ENCODE assay signal across 8 cellular contexts in genomic region chr20:32357869-32358631, GRCh38. TPM values are rescaled to one million over a fixed set of nuclear protein-coding genes. Genes with fewer than 3 reads are reported as not detected.
DNase-seq lines count a peak whose midpoint lies in the region; ATAC-seq and TF ChIP-seq lines count a peak whose summit lies in the region.

TSS of gene ASXL1 (plus strand) at chr20:32358331. CDS start at chr20:32358776, 445 bp downstream.

- H3K9me3 ChIP-seq in mucosa of stomach (ENCODE audit: control insufficient read depth, low read length) = no peaks in the 10 kb centered on the region

- peak within 1 kb of the TSS; percentile 90 for H3K4me3 Mint-ChIP-seq in activated T-cell treated with anti-CD3 and anti-CD28 coated beads, Interleukin-2, amount 50 U/mL, for 24 hours

- peak within 1 kb of the TSS; percentile 89 for H3K4me3 ChIP-seq in mucosa of stomach (ENCODE audit: low read length)

- H3K36me3 ChIP-seq in mucosa of stomach (ENCODE audit: control insufficient read depth, insufficient read depth, low read length) = no peaks in the 10 kb centered on the region

- DNase-seq in DMS153 treated with DMSO at 0.1 percent for 48 hours (lab: John Stamatoyannopoulos, UW; ENCODE audit: unreplicated experiment) (peak; percentile 91), KBM-7 (peak; percentile 99), erythroblast (lab: John Stamatoyannopoulos, UW) (peak; percentile 93 to 95)
- peak; percentile 96 for DNase-seq in activated T-cell treated with anti-CD3 and anti-CD28 coated beads, Interleukin-2, amount 50 U/mL, for 24 hours
- peak; percentile 85 to 87 for DNase-seq in stimulated activated CD8-positive, alpha-beta memory T cell treated with anti-CD3 and anti-CD28 coated beads, Interleukin-7, amount 100 ng/mL, for 1 hour (ENCODE audit: low read depth in 2 of 2)

- TF ChIP-seq POLR2A in erythroblast (IDR thresholded peaks at IDR 0.05; ENCODE audit: low read length) = peak; percentile 83

- H3K4me1 ChIP-seq in mucosa of stomach (ENCODE audit: control insufficient read depth, insufficient read depth, low read length) = peaks cover 9% of the 10 kb centered on the region

- H3K4me1 Mint-ChIP-seq in activated T-cell treated with anti-CD3 and anti-CD28 coated beads, Interleukin-2, amount 50 U/mL, for 24 hours (ENCODE audit: low read depth) = peaks cover 69% of the 10 kb centered on the region

- in situ Hi-C loops in KBM-7 (cut with MboI; ENCODE audit: low pct_unique_long_range_greater_than_20kb, low sequenced_read_pairs) = no loop called here

- peak within 1 kb of the TSS; percentile 99 for H3K27ac Mint-ChIP-seq in activated T-cell treated with anti-CD3 and anti-CD28 coated beads, Interleukin-2, amount 50 U/mL, for 24 hours

- no peaks in the 10 kb centered on the region for H3K9me3 Mint-ChIP-seq in activated T-cell treated with anti-CD3 and anti-CD28 coated beads, Interleukin-2, amount 50 U/mL, for 24 hours

- peaks cover 47% of the 10 kb centered on the region for H3K36me3 Mint-ChIP-seq in activated T-cell treated with anti-CD3 and anti-CD28 coated beads, Interleukin-2, amount 50 U/mL, for 24 hours (ENCODE audit: low read depth)

- no peaks in the 10 kb centered on the region for H3K27me3 ChIP-seq in mucosa of stomach (ENCODE audit: control insufficient read depth, insufficient read depth, low read length)

- no peaks in the 10 kb centered on the region for H3K27me3 Mint-ChIP-seq in activated T-cell treated with anti-CD3 and anti-CD28 coated beads, Interleukin-2, amount 50 U/mL, for 24 hours

- H3K9ac ChIP-seq in mucosa of stomach (ENCODE audit: low read length) = peak within 1 kb of the TSS; percentile 82

- peak; percentile 66 for ATAC-seq in GM21619 (IDR thresholded peaks at IDR 0.05; ENCODE audit: unreplicated experiment)

TF ChIP-seq in PFSK-1, 5 proteins besides CTCF, POLR2A, EP300 and RAD21:
- 0 out of 2 replicates have a peak, but pooled peaks have one; percentile 73 for TF ChIP-seq SIN3A (IDR thresholded peaks at IDR 0.05; ENCODE audit: borderline replicate concordance, insufficient read depth, low read length)
- no peak for TF ChIP-seq FOXP2 (optimal IDR thresholded peaks at IDR 0.05; ENCODE audit: borderline replicate concordance, extremely low read depth, extremely low read length, insufficient read depth)
- peak; percentile 94 for TF ChIP-seq TAF1 (IDR thresholded peaks at IDR 0.05; ENCODE audit: borderline replicate concordance, insufficient read depth, low read length)
- peak; percentile 68 for TF ChIP-seq POLR2AphosphoS5 (IDR thresholded peaks at IDR 0.05; ENCODE audit: low read depth, low read length)

RNA-seq across cellular contexts. Expression of gene ASXL1, which starts in this region (rescaled TPM):
- 44.1 TPM for polyA plus RNA-seq in PFSK-1 (2012; ENCODE audit: insufficient read length, low read depth)

Comparison
In these comparisons a context has a peak if more than half of its experiments do, and no peak if none do; other contexts are left out.
1. Peak in every context shown above with its lines: DNase-seq, ATAC-seq and H3K4me3 ChIP-seq.